ENCODE assay signal across 34 cellular contexts in genomic region chr4:74377714-74378113, GRCh38. TPM values are rescaled to one million over a fixed set of nuclear protein-coding genes. Genes with fewer than 3 reads are reported as not detected.
"Had no signal": no experiment of that assay in that cellular context is flagged by ENCODE, and none has a peak within 500 bp of the region (broad histone marks: within the 10 kb centered on the region; RNA-seq: fewer than 3 reads in every experiment).

No MANE protein-coding gene starts in this region.

- H3K27ac ChIP-seq: adrenal gland, body of pancreas, cardiac muscle cell, colonic mucosa, dorsolateral prefrontal cortex, hepatocyte, right atrium auricular region, suprapubic skin, tibial artery, upper lobe of right lung, VCaP had no signal

- ATAC-seq: activated CD4-positive, CD25-positive, alpha-beta regulatory T cell treated with anti-CD3 and anti-CD28 coated beads, Interleukin-2, amount 50 U/mL, for 24 hours; body of pancreas; gastroesophageal sphincter; left colon; naive thymus-derived CD8-positive, alpha-beta T cell; upper lobe of right lung had no signal

- H3K4me3 ChIP-seq: adrenal gland, body of pancreas, cardiac muscle cell, colonic mucosa, dorsolateral prefrontal cortex, gastroesophageal sphincter, hepatocyte, right atrium auricular region, suprapubic skin, tibial artery, upper lobe of right lung had no signal

- H3K4me3 Mint-ChIP-seq: activated CD4-positive, alpha-beta memory T cell treated with anti-CD3 and anti-CD28 coated beads for 36 hours; activated naive CD4-positive, alpha-beta T cell treated with anti-CD3 and anti-CD28 coated beads for 36 hours; activated naive CD8-positive, alpha-beta T cell treated with anti-CD3 and anti-CD28 coated beads for 36 hours; activated T-helper 1 cell treated with anti-CD3 and anti-CD28 coated beads, Interleukin-12 subunit alpha, Interleukin-12 subunit beta, Interleukin-2, Interleukin-4 antibody, amounts not matched to agents 30 ng/mL and 10 ng/mL and 1 ng/mL, durations not matched to agents 14 hours and 24 hours and 36 hours; naive thymus-derived CD8-positive, alpha-beta T cell; neural crest cell had no signal

- H2AFZ ChIP-seq: hepatocyte had no signal

- H3K4me1 Mint-ChIP-seq: naive thymus-derived CD8-positive, alpha-beta T cell; neural crest cell had no signal

- H3K9me3 ChIP-seq: adrenal gland, body of pancreas, colonic mucosa, gastroesophageal sphincter, right atrium auricular region, suprapubic skin, tibial artery, upper lobe of right lung had no signal

- H3K79me2 ChIP-seq: hepatocyte had no signal

- H3K9me3 Mint-ChIP-seq: activated CD4-positive, alpha-beta memory T cell treated with anti-CD3 and anti-CD28 coated beads for 36 hours; activated naive CD4-positive, alpha-beta T cell treated with anti-CD3 and anti-CD28 coated beads for 36 hours; activated naive CD8-positive, alpha-beta T cell treated with anti-CD3 and anti-CD28 coated beads for 36 hours; activated T-helper 1 cell treated with anti-CD3 and anti-CD28 coated beads, Interleukin-12 subunit alpha, Interleukin-12 subunit beta, Interleukin-2, Interleukin-4 antibody, amounts not matched to agents 30 ng/mL and 10 ng/mL and 1 ng/mL, durations not matched to agents 14 hours and 24 hours and 36 hours; naive thymus-derived CD8-positive, alpha-beta T cell; neural crest cell had no signal

- H3K27ac Mint-ChIP-seq: activated CD4-positive, alpha-beta memory T cell treated with anti-CD3 and anti-CD28 coated beads for 36 hours; activated naive CD4-positive, alpha-beta T cell treated with anti-CD3 and anti-CD28 coated beads for 36 hours; activated naive CD8-positive, alpha-beta T cell treated with anti-CD3 and anti-CD28 coated beads for 36 hours; activated T-helper 1 cell treated with anti-CD3 and anti-CD28 coated beads, Interleukin-12 subunit alpha, Interleukin-12 subunit beta, Interleukin-2, Interleukin-4 antibody, amounts not matched to agents 30 ng/mL and 10 ng/mL and 1 ng/mL, durations not matched to agents 14 hours and 24 hours and 36 hours had no signal

- H3K36me3 ChIP-seq: adrenal gland, cardiac muscle cell, colonic mucosa, gastroesophageal sphincter, right atrium auricular region, suprapubic skin, tibial artery, upper lobe of right lung had no signal

- H3K36me3 Mint-ChIP-seq: activated CD4-positive, alpha-beta memory T cell treated with anti-CD3 and anti-CD28 coated beads for 36 hours; activated naive CD8-positive, alpha-beta T cell treated with anti-CD3 and anti-CD28 coated beads for 36 hours; naive thymus-derived CD8-positive, alpha-beta T cell had no signal

- H3K4me2 ChIP-seq: hepatocyte had no signal

- H3K4me1 ChIP-seq: adrenal gland, body of pancreas, colonic mucosa, right atrium auricular region, tibial artery, upper lobe of right lung had no signal

- H3K27me3 ChIP-seq: adrenal gland, body of pancreas, cardiac muscle cell, colonic mucosa, gastroesophageal sphincter, hepatocyte, right atrium auricular region, suprapubic skin, tibial artery, upper lobe of right lung had no signal

- DNase-seq: activated CD4-positive, alpha-beta memory T cell treated with anti-CD3 and anti-CD28 coated beads for 36 hours; activated CD4-positive, alpha-beta T cell treated with anti-CD3 and anti-CD28 coated beads for 48 hours; activated CD8-positive, alpha-beta memory T cell treated with anti-CD3 and anti-CD28 coated beads, Interleukin-2, amount 50 U/mL, for 4 hours; activated effector memory CD4-positive, alpha-beta T cell treated with anti-CD3 and anti-CD28 coated beads, Interleukin-2, amount 50 U/mL, for 16 hours; activated naive CD4-positive, alpha-beta T cell treated with anti-CD3 and anti-CD28 coated beads for 36 hours; activated naive CD8-positive, alpha-beta T cell treated with anti-CD3 and anti-CD28 coated beads for 36 hours; activated T-cell treated with anti-CD3 and anti-CD28 coated beads, Interleukin-2, amount 50 U/mL, for 1 hour; adrenal gland; aorta; body of pancreas; cerebellar nuclear complex; colonic mucosa; dorsolateral prefrontal cortex; effector memory CD4-positive, alpha-beta T cell; kidney; left colon; naive thymus-derived CD8-positive, alpha-beta T cell; occipital lobe; stimulated activated CD4-positive, alpha-beta T cell treated with anti-CD3 and anti-CD28 coated beads, Interleukin-15, amount 100 ng/mL, for 24 hours; tibial artery; upper lobe of right lung had no signal

RNA-seq across cellular contexts. Expression of gene EREG, which starts 12.8 kb away (rescaled TPM):
- total RNA-seq: activated CD4-positive, alpha-beta memory T cell treated with anti-CD3 and anti-CD28 coated beads for 36 hours; activated CD8-positive, alpha-beta memory T cell treated with anti-CD3 and anti-CD28 coated beads for 36 hours; activated naive CD4-positive, alpha-beta T cell treated with anti-CD3 and anti-CD28 coated beads for 36 hours; activated naive CD8-positive, alpha-beta T cell treated with anti-CD3 and anti-CD28 coated beads for 36 hours; activated T-helper 1 cell treated with anti-CD3 and anti-CD28 coated beads, Interleukin-12 subunit alpha, Interleukin-12 subunit beta, Interleukin-2, Interleukin-4 antibody, amounts not matched to agents 30 ng/mL and 10 ng/mL and 1 ng/mL, durations not matched to agents 14 hours and 24 hours and 36 hours; body of pancreas; cardiac muscle cell; naive thymus-derived CD8-positive, alpha-beta T cell; neural crest cell; pulmonary artery endothelial cell; T-helper 2 cell treated with Interferon-gamma antibody and Interleukin-4, amounts not matched to agents 100 ng/mL and 5 ng/mL, for 36 hours had no signal
- polyA plus RNA-seq: cardiac muscle cell; liver; naive thymus-derived CD8-positive, alpha-beta T cell had no signal
